Comparison of ENCODE assay signal across 2 cellular contexts in genomic region chr19:45879971-45880370, GRCh38.
TF ChIP-seq lines count a peak whose summit lies in the region.

No MANE protein-coding gene starts in this region.

TF ChIP-seq in liver, 16 proteins besides CTCF, POLR2A, EP300 and RAD21:
- TF ChIP-seq ZBTB33 (IDR thresholded peaks at IDR 0.05): no peak
- TF ChIP-seq FOXA1 (IDR thresholded peaks at IDR 0.05): no peak
- TF ChIP-seq HNF4A (conservative IDR thresholded peaks at IDR 0.05): no peak
- no peak for TF ChIP-seq GABPA (IDR thresholded peaks at IDR 0.05 in 1 of 2, conservative IDR thresholded peaks at IDR 0.05 in 1 of 2)
- TF ChIP-seq NR2F2 (IDR thresholded peaks at IDR 0.05): no peak
- no peak for TF ChIP-seq SP1 (IDR thresholded peaks at IDR 0.05)
- TF ChIP-seq, protein P1, sequence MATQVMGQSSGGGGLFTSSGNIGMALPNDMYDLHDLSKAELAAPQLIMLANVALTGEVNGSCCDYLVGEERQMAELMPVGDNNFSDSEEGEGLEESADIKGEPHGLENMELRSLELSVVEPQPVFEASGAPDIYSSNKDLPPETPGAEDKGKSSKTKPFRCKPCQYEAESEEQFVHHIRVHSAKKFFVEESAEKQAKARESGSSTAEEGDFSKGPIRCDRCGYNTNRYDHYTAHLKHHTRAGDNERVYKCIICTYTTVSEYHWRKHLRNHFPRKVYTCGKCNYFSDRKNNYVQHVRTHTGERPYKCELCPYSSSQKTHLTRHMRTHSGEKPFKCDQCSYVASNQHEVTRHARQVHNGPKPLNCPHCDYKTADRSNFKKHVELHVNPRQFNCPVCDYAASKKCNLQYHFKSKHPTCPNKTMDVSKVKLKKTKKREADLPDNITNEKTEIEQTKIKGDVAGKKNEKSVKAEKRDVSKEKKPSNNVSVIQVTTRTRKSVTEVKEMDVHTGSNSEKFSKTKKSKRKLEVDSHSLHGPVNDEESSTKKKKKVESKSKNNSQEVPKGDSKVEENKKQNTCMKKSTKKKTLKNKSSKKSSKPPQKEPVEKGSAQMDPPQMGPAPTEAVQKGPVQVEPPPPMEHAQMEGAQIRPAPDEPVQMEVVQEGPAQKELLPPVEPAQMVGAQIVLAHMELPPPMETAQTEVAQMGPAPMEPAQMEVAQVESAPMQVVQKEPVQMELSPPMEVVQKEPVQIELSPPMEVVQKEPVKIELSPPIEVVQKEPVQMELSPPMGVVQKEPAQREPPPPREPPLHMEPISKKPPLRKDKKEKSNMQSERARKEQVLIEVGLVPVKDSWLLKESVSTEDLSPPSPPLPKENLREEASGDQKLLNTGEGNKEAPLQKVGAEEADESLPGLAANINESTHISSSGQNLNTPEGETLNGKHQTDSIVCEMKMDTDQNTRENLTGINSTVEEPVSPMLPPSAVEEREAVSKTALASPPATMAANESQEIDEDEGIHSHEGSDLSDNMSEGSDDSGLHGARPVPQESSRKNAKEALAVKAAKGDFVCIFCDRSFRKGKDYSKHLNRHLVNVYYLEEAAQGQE (IDR thresholded peaks at IDR 0.05): no peak
- no peak for TF ChIP-seq TAF1 (conservative IDR thresholded peaks at IDR 0.05)
- no peak for TF ChIP-seq YY1 (IDR thresholded peaks at IDR 0.05)
- no peak for TF ChIP-seq EGR1 (IDR thresholded peaks at IDR 0.05; ENCODE audit: low read depth in 2 of 2)
- TF ChIP-seq RXRA (IDR thresholded peaks at IDR 0.05): no peak
- no peak for TF ChIP-seq FOXA2 (IDR thresholded peaks at IDR 0.05)
TF ChIP-seq in liver: peak in this region for 0.

TF ChIP-seq in HepG2, 621 proteins besides CTCF, POLR2A, EP300 and RAD21:
- TF ChIP-seq CBX5 (CRISPR knock-in tag; IDR thresholded peaks at IDR 0.05; ENCODE audit: borderline replicate concordance): no peak
- TF ChIP-seq MED8 (CRISPR knock-in tag; IDR thresholded peaks at IDR 0.05; ENCODE audit: insufficient replicate concordance): no peak
- TF ChIP-seq, protein P2, sequence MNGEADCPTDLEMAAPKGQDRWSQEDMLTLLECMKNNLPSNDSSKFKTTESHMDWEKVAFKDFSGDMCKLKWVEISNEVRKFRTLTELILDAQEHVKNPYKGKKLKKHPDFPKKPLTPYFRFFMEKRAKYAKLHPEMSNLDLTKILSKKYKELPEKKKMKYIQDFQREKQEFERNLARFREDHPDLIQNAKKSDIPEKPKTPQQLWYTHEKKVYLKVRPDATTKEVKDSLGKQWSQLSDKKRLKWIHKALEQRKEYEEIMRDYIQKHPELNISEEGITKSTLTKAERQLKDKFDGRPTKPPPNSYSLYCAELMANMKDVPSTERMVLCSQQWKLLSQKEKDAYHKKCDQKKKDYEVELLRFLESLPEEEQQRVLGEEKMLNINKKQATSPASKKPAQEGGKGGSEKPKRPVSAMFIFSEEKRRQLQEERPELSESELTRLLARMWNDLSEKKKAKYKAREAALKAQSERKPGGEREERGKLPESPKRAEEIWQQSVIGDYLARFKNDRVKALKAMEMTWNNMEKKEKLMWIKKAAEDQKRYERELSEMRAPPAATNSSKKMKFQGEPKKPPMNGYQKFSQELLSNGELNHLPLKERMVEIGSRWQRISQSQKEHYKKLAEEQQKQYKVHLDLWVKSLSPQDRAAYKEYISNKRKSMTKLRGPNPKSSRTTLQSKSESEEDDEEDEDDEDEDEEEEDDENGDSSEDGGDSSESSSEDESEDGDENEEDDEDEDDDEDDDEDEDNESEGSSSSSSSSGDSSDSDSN (CRISPR knock-in tag; IDR thresholded peaks at IDR 0.05): no peak
- TF ChIP-seq ZNF180 (CRISPR knock-in tag; IDR thresholded peaks at IDR 0.05; ENCODE audit: borderline replicate concordance, low read depth): no peak
- no peak for TF ChIP-seq ELF1 (CRISPR knock-in tag; IDR thresholded peaks at IDR 0.05)
- TF ChIP-seq, protein P3, sequence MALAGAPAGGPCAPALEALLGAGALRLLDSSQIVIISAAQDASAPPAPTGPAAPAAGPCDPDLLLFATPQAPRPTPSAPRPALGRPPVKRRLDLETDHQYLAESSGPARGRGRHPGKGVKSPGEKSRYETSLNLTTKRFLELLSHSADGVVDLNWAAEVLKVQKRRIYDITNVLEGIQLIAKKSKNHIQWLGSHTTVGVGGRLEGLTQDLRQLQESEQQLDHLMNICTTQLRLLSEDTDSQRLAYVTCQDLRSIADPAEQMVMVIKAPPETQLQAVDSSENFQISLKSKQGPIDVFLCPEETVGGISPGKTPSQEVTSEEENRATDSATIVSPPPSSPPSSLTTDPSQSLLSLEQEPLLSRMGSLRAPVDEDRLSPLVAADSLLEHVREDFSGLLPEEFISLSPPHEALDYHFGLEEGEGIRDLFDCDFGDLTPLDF (CRISPR knock-in tag; IDR thresholded peaks at IDR 0.05): no peak
- TF ChIP-seq ZNF414 (CRISPR knock-in tag; IDR thresholded peaks at IDR 0.05): no peak
- TF ChIP-seq, protein P4, sequence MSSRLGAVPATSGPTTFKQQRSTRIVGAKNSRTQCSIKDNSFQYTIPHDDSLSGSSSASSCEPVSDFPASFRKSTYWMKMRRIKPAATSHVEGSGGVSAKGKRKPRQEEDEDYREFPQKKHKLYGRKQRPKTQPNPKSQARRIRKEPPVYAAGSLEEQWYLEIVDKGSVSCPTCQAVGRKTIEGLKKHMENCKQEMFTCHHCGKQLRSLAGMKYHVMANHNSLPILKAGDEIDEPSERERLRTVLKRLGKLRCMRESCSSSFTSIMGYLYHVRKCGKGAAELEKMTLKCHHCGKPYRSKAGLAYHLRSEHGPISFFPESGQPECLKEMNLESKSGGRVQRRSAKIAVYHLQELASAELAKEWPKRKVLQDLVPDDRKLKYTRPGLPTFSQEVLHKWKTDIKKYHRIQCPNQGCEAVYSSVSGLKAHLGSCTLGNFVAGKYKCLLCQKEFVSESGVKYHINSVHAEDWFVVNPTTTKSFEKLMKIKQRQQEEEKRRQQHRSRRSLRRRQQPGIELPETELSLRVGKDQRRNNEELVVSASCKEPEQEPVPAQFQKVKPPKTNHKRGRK (CRISPR knock-in tag; IDR thresholded peaks at IDR 0.05): no peak
- TF ChIP-seq ZNF777 (CRISPR knock-in tag; IDR thresholded peaks at IDR 0.05): no peak
- TF ChIP-seq ARNTL (CRISPR knock-in tag; IDR thresholded peaks at IDR 0.05): no peak
- TF ChIP-seq MAF1 (CRISPR knock-in tag; IDR thresholded peaks at IDR 0.05; ENCODE audit: borderline replicate concordance): no peak
- TF ChIP-seq NR0B2 (CRISPR knock-in tag; IDR thresholded peaks at IDR 0.05): no peak
- no peak for TF ChIP-seq ZNF382 (CRISPR knock-in tag; IDR thresholded peaks at IDR 0.05; ENCODE audit: borderline replicate concordance)
- TF ChIP-seq ZNF260 (CRISPR knock-in tag; IDR thresholded peaks at IDR 0.05; ENCODE audit: borderline replicate concordance, low read depth): no peak
- no peak for TF ChIP-seq ZKSCAN8 (CRISPR knock-in tag; IDR thresholded peaks at IDR 0.05; ENCODE audit: borderline replicate concordance)
- TF ChIP-seq CCDC6 (CRISPR knock-in tag; IDR thresholded peaks at IDR 0.05): no peak
